ENCODE assay signal across 22 cellular contexts in the genomic region with DNA sequence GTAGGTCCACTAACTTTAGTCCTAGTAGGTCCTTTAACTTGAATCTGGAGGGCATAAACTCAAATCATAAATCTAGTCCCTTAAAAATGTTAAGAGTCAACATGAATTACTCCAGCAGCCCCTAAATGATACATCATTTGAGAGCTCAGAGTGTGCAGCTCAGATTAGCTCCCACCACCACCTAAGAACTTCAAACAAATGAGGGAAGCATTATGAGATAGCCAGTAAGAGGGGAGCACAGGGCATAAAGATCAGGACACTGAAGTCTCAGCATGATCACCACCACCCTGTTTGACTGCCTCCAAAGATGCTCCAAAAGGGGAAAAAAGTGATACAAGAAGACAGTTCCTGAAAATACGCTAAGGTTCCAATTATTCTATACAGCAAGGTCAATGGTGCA. TPM values are rescaled to one million over a fixed set of nuclear protein-coding genes. Genes with fewer than 3 reads are reported as not detected.
DNase-seq lines count a peak whose midpoint lies in the region; ATAC-seq and TF ChIP-seq lines count a peak whose summit lies in the region.
"Had no signal": no experiment of that assay in that cellular context is flagged by ENCODE, and none has a peak within 500 bp of the region (broad histone marks: within the 10 kb centered on the region; RNA-seq: fewer than 3 reads in every experiment).

No MANE protein-coding gene starts in this region.

- no CpG with 5 or more reads among the region's 1 CpG for WGBS in trophoblast cell (ENCODE audit: extremely low coverage, insufficient coverage, insufficient read length)

- no peak for ATAC-seq in activated CD8-positive, alpha-beta T cell treated with anti-CD3 and anti-CD28 coated beads for 36 hours
- ATAC-seq in activated CD8-positive, alpha-beta T cell treated with anti-CD3 and anti-CD28 coated beads, Interleukin-2, amount 10 ng/mL, durations not matched to agents 7 days and 5 days = no peak
- ATAC-seq in DND-41 (ENCODE audit: insufficient read depth, low read depth) = no peak
- no peak for ATAC-seq in WTC11
- no peak for ATAC-seq in GM18873 (IDR thresholded peaks at IDR 0.05; ENCODE audit: low FRiP score, unreplicated experiment)
- ATAC-seq: A549 had no signal

- intact Hi-C loops in activated CD8-positive, alpha-beta T cell treated with anti-CD3 and anti-CD28 coated beads for 36 hours (cut with micrococcal nuclease) = no loop called here

- peaks cover 46% of the 10 kb centered on the region for H3K36me3 ChIP-seq in DND-41 (ENCODE audit: insufficient read depth, low read length)
- H3K36me3 ChIP-seq in trophoblast cell (ENCODE audit: control insufficient read depth in 1 of 2, insufficient read depth in 2 of 2, low read length in 2 of 2) = peaks cover 4 to 5% of the 10 kb centered on the region in 2 experiments

- H3K27me3 Mint-ChIP-seq in activated CD8-positive, alpha-beta T cell treated with anti-CD3 and anti-CD28 coated beads for 36 hours = no peaks in the 10 kb centered on the region
- H3K27me3 Mint-ChIP-seq in activated CD8-positive, alpha-beta T cell treated with anti-CD3 and anti-CD28 coated beads, Interleukin-2, amount 10 ng/mL, durations not matched to agents 7 days and 5 days (ENCODE audit: low read depth) = no peaks in the 10 kb centered on the region
- no peaks in the 10 kb centered on the region for H3K27me3 Mint-ChIP-seq in WTC11 (ENCODE audit: low read depth)
- peaks cover 1% of the 10 kb centered on the region for H3K27me3 Mint-ChIP-seq in glutamatergic neuron (ENCODE audit: unreplicated experiment)

- peak overlapping the region; percentile 22 for H3K27ac Mint-ChIP-seq in activated CD8-positive, alpha-beta T cell treated with anti-CD3 and anti-CD28 coated beads for 36 hours
- H3K27ac Mint-ChIP-seq in activated CD8-positive, alpha-beta T cell treated with anti-CD3 and anti-CD28 coated beads, Interleukin-2, amount 10 ng/mL, durations not matched to agents 7 days and 5 days = no peak overlapping the region
- H3K27ac Mint-ChIP-seq in WTC11 (0 out of 2 replicates have a peak overlapping the region, but pooled peaks have one; percentile 5), glutamatergic neuron (ENCODE audit: unreplicated experiment) (no peak overlapping the region)
- H3K27ac Mint-ChIP-seq: HFFc6 had no signal

- H3K4me1 ChIP-seq in DND-41 (ENCODE audit: insufficient read depth, low read length) (peaks cover 32% of the 10 kb centered on the region), trophoblast cell (ENCODE audit: control insufficient read depth in 1 of 2, insufficient read depth in 2 of 2, low read length in 2 of 2) (peaks cover 0 to 4% of the 10 kb centered on the region in 2 experiments)

- CTCF ChIA-PET in activated CD8-positive, alpha-beta T cell treated with anti-CD3 and anti-CD28 coated beads for 36 hours (lab: Charles Lee) = interaction anchor here (0.9 to 2.6 kb wide), 2 partner anchors 15 to 16 kb away, joined by 4 to 7 read pairs; no protein-coding TSS in a partner anchor
- CTCF ChIA-PET in activated CD8-positive, alpha-beta T cell treated with anti-CD3 and anti-CD28 coated beads, Interleukin-2, amount 10 ng/mL, durations not matched to agents 7 days and 5 days (lab: Charles Lee) = interaction anchor here (3.6 kb wide), 1 partner anchor 14 kb away, joined by 21 read pairs; no protein-coding TSS in a partner anchor
- CTCF ChIA-PET in WTC11 (lab: Charles Lee) = no interaction called here

- peak overlapping the region; percentile 91 for H3K4ac ChIP-seq in trophoblast cell (ENCODE audit: low read depth, low read length)

- no peak overlapping the region for H2BK120ac ChIP-seq in trophoblast cell (ENCODE audit: insufficient read depth, low read length, poor library complexity)

- H2BK12ac ChIP-seq in trophoblast cell (ENCODE audit: low read length) = no peak overlapping the region

- no peak for TF ChIP-seq CTCF in activated CD8-positive, alpha-beta T cell treated with anti-CD3 and anti-CD28 coated beads for 36 hours (IDR thresholded peaks at IDR 0.05)
- no peak for TF ChIP-seq CTCF in DND-41 (IDR thresholded peaks at IDR 0.05; ENCODE audit: borderline replicate concordance, extremely low read depth, low read length, poor library complexity, severe bottlenecking)
- TF ChIP-seq CTCF in WTC11 (IDR thresholded peaks at IDR 0.05) = no peak
- TF ChIP-seq CTCF in glutamatergic neuron (IDR thresholded peaks at IDR 0.05; ENCODE audit: partially characterized antibody, unreplicated experiment) = no peak

- H3K9me3 Mint-ChIP-seq in activated CD8-positive, alpha-beta T cell treated with anti-CD3 and anti-CD28 coated beads for 36 hours = no peaks in the 10 kb centered on the region
- no peaks in the 10 kb centered on the region for H3K9me3 Mint-ChIP-seq in activated CD8-positive, alpha-beta T cell treated with anti-CD3 and anti-CD28 coated beads, Interleukin-2, amount 10 ng/mL, durations not matched to agents 7 days and 5 days (ENCODE audit: insufficient read depth)
- H3K9me3 Mint-ChIP-seq in WTC11 = no peaks in the 10 kb centered on the region
- H3K9me3 Mint-ChIP-seq in glutamatergic neuron (ENCODE audit: unreplicated experiment) = peaks cover 10% of the 10 kb centered on the region
- H3K9me3 Mint-ChIP-seq: HFFc6 had no signal

- H3K79me2 ChIP-seq in DND-41 (ENCODE audit: insufficient read depth, low read length) = peaks cover 83% of the 10 kb centered on the region
- H3K79me2 ChIP-seq in trophoblast cell (ENCODE audit: control insufficient read depth, insufficient read depth, low read length, poor library complexity) = peaks cover 6% of the 10 kb centered on the region

- no peak overlapping the region for H2AK5ac ChIP-seq in trophoblast cell (ENCODE audit: low read length)

- no peak overlapping the region for H3K4me3 Mint-ChIP-seq in activated CD8-positive, alpha-beta T cell treated with anti-CD3 and anti-CD28 coated beads for 36 hours
- no peak overlapping the region for H3K4me3 Mint-ChIP-seq in activated CD8-positive, alpha-beta T cell treated with anti-CD3 and anti-CD28 coated beads, Interleukin-2, amount 10 ng/mL, durations not matched to agents 7 days and 5 days
- H3K4me3 Mint-ChIP-seq in WTC11 = no peak overlapping the region
- H3K4me3 Mint-ChIP-seq in glutamatergic neuron (ENCODE audit: unreplicated experiment) = no peak overlapping the region
- H3K4me3 Mint-ChIP-seq: HFFc6 had no signal

- H4K8ac ChIP-seq in trophoblast cell (ENCODE audit: low read depth, low read length) = no peak overlapping the region

- H3K14ac ChIP-seq in trophoblast cell (ENCODE audit: low read length) = no peak overlapping the region

- H3K4me1 Mint-ChIP-seq in activated CD8-positive, alpha-beta T cell treated with anti-CD3 and anti-CD28 coated beads for 36 hours (ENCODE audit: low read depth) = peaks cover 34% of the 10 kb centered on the region
- peaks cover 31% of the 10 kb centered on the region for H3K4me1 Mint-ChIP-seq in activated CD8-positive, alpha-beta T cell treated with anti-CD3 and anti-CD28 coated beads, Interleukin-2, amount 10 ng/mL, durations not matched to agents 7 days and 5 days (ENCODE audit: low read depth)
- peaks cover 42% of the 10 kb centered on the region for H3K4me1 Mint-ChIP-seq in WTC11
- peaks cover 19% of the 10 kb centered on the region for H3K4me1 Mint-ChIP-seq in glutamatergic neuron (ENCODE audit: low read depth, unreplicated experiment)

- H3K4me2 ChIP-seq in DND-41 (ENCODE audit: insufficient read depth, low read length) (peak overlapping the region; percentile 43; the same call in 1 of the 2 replicates), trophoblast cell (ENCODE audit: low read length) (no peak overlapping the region)
- H3K4me2 ChIP-seq: A549 had no signal

- H3K27ac ChIP-seq in DND-41 (ENCODE audit: low read length) (no peak overlapping the region), trophoblast cell (ENCODE audit: low read depth, low read length) (no peak overlapping the region)
- H3K27ac ChIP-seq: 22Rv1, A549, C4-2B, GM23248 had no signal

- peaks cover 43% of the 10 kb centered on the region for H4K20me1 ChIP-seq in DND-41 (ENCODE audit: insufficient read depth, low read length)

- H3K79me1 ChIP-seq in trophoblast cell (ENCODE audit: low read length) = no peaks in the 10 kb centered on the region

- no peak overlapping the region for H3K18ac ChIP-seq in trophoblast cell (ENCODE audit: low read length)

- H4K91ac ChIP-seq in trophoblast cell (ENCODE audit: low read depth, low read length) = no peak overlapping the region

- H3K9me3 ChIP-seq in DND-41 (ENCODE audit: insufficient read depth, low read length, severe bottlenecking) = no peaks in the 10 kb centered on the region
- H3K9me3 ChIP-seq in trophoblast cell (ENCODE audit: insufficient read depth, low read depth, low read length) = no peaks in the 10 kb centered on the region
- H3K9me3 ChIP-seq: A549, Caco-2 had no signal

- H4K12ac ChIP-seq in trophoblast cell (ENCODE audit: low read depth, low read length) = no peak overlapping the region

- H3K36me3 Mint-ChIP-seq in activated CD8-positive, alpha-beta T cell treated with anti-CD3 and anti-CD28 coated beads for 36 hours (ENCODE audit: low read depth) = peaks cover 37% of the 10 kb centered on the region
- peaks cover 28% of the 10 kb centered on the region for H3K36me3 Mint-ChIP-seq in activated CD8-positive, alpha-beta T cell treated with anti-CD3 and anti-CD28 coated beads, Interleukin-2, amount 10 ng/mL, durations not matched to agents 7 days and 5 days (ENCODE audit: low read depth)
- peaks cover 23% of the 10 kb centered on the region for H3K36me3 Mint-ChIP-seq in WTC11
- H3K36me3 Mint-ChIP-seq in glutamatergic neuron (ENCODE audit: unreplicated experiment) = no peaks in the 10 kb centered on the region

- H3K9ac ChIP-seq in DND-41 (ENCODE audit: low read depth, low read length) (no peak overlapping the region), trophoblast cell (ENCODE audit: low read length) (no peak overlapping the region)
- H3K9ac ChIP-seq: GM23248 had no signal

- no peak for DNase-seq in activated CD8-positive, alpha-beta T cell treated with anti-CD3 and anti-CD28 coated beads for 36 hours
- no peak for DNase-seq in activated CD8-positive, alpha-beta T cell treated with anti-CD3 and anti-CD28 coated beads, Interleukin-2, amount 10 ng/mL, durations not matched to agents 7 days and 5 days
- DNase-seq in DND-41 = no peak
- DNase-seq in WTC11 (ENCODE audit: low spot score) = no peak
- DNase-seq in trophoblast cell = no peak
- DNase-seq in glutamatergic neuron = no peak
- DNase-seq in activated CD4-positive, CD25-positive, alpha-beta regulatory T cell treated with anti-CD3 and anti-CD28 coated beads, Interleukin-2, amount 50 U/mL, for 72 hours = no peak
- DNase-seq: AML-193, Caco-2, GDM1, GM23248, HCEC 1CT, HFFc6, KG1 had no signal

- no peak overlapping the region for H2BK5ac ChIP-seq in trophoblast cell (ENCODE audit: low read depth, low read length, poor library complexity)

- POLR2A ChIA-PET in activated CD8-positive, alpha-beta T cell treated with anti-CD3 and anti-CD28 coated beads for 36 hours (lab: Charles Lee) = interaction anchor here (1.1 kb wide), 1 partner anchor 24 kb away, joined by 3 read pairs; no protein-coding TSS in a partner anchor
- POLR2A ChIA-PET in activated CD8-positive, alpha-beta T cell treated with anti-CD3 and anti-CD28 coated beads, Interleukin-2, amount 10 ng/mL, durations not matched to agents 7 days and 5 days (lab: Charles Lee) = no interaction called here
- POLR2A ChIA-PET in WTC11 (lab: Charles Lee) = interaction anchor here (0.5 kb wide), 1 partner anchor 186 kb away, joined by 4 read pairs; no protein-coding TSS in a partner anchor

- H2AFZ ChIP-seq in DND-41 (ENCODE audit: low read depth, low read length) (no peak overlapping the region), trophoblast cell (ENCODE audit: insufficient read depth, low read length, poor library complexity) (no peak overlapping the region)
- H2AFZ ChIP-seq: GM23248 had no signal

- H3K27me3 ChIP-seq in DND-41 (ENCODE audit: insufficient read depth, low read length, poor library complexity) (no peaks in the 10 kb centered on the region), trophoblast cell (ENCODE audit: insufficient read depth, low read length) (no peaks in the 10 kb centered on the region)

- H3K23ac ChIP-seq in trophoblast cell (ENCODE audit: low read length) = no peak overlapping the region

- H3K4me3 ChIP-seq in DND-41 (ENCODE audit: low read depth in 1 of 2, low read length in 2 of 2) (no peak overlapping the region), trophoblast cell (ENCODE audit: low read depth, low read length) (no peak overlapping the region)
- H3K4me3 ChIP-seq: A549, GM23248 had no signal

RNA-seq across cellular contexts. Expression of gene PROSER1, which starts 5.7 kb away (rescaled TPM):
- 100 to 1,000 TPM in 1 of 2 experiments, 10 to 100 TPM in 1; 88.7 to 108 TPM for total RNA-seq in activated CD8-positive, alpha-beta T cell treated with anti-CD3 and anti-CD28 coated beads for 36 hours
- 10 to 100 TPM; 51.2 to 62.4 TPM for total RNA-seq in activated CD8-positive, alpha-beta T cell treated with anti-CD3 and anti-CD28 coated beads, Interleukin-2, amount 10 ng/mL, durations not matched to agents 7 days and 5 days
- total RNA-seq in WTC11 (2021) = 73.6 to 94.6 TPM (median 74.3 TPM) in 3 replicates
- 96.3 and 106 TPM in 2 replicates for polyA plus RNA-seq in trophoblast cell (2013)
- 63.7 TPM for total RNA-seq in glutamatergic neuron (ENCODE audit: unreplicated experiment)

RNA-seq across cellular contexts. Expression of gene NHLRC3, which starts 6.1 kb away (rescaled TPM):
- 10 to 100 TPM; 17.5 to 17.9 TPM for total RNA-seq in activated CD8-positive, alpha-beta T cell treated with anti-CD3 and anti-CD28 coated beads for 36 hours
- 10 to 100 TPM; 21.3 to 25.5 TPM for total RNA-seq in activated CD8-positive, alpha-beta T cell treated with anti-CD3 and anti-CD28 coated beads, Interleukin-2, amount 10 ng/mL, durations not matched to agents 7 days and 5 days
- 17.2 to 19.9 TPM (median 18.8 TPM) in 3 replicates for total RNA-seq in WTC11 (2021)
- 8.6 and 10.2 TPM in 2 replicates for polyA plus RNA-seq in trophoblast cell (2013)
- total RNA-seq in glutamatergic neuron (ENCODE audit: unreplicated experiment) = 16.2 TPM

RNA-seq across cellular contexts. Expression of gene STOML3, which starts 41.5 kb away (rescaled TPM):
- total RNA-seq in activated CD8-positive, alpha-beta T cell treated with anti-CD3 and anti-CD28 coated beads for 36 hours = not detected
- not detected for total RNA-seq in activated CD8-positive, alpha-beta T cell treated with anti-CD3 and anti-CD28 coated beads, Interleukin-2, amount 10 ng/mL, durations not matched to agents 7 days and 5 days
- total RNA-seq in WTC11 (2021) (not detected in 3 replicates), glutamatergic neuron (ENCODE audit: unreplicated experiment) (not detected)
- polyA plus RNA-seq in trophoblast cell (2013) = 0.18 TPM in 2 replicates
- total RNA-seq: Daoy, GM23248, H4, HFFc6, HT-29 had no signal
- polyA plus RNA-seq: A549, BJ, GM23248 had no signal

Comparison
In these comparisons a context has a peak if more than half of its experiments do, and no peak if none do; other contexts are left out.
1. H3K27ac Mint-ChIP-seq: peak in activated CD8-positive, alpha-beta T cell treated with anti-CD3 and anti-CD28 coated beads for 36 hours (single experiment) and WTC11 (single experiment); none in activated CD8-positive, alpha-beta T cell treated with anti-CD3 and anti-CD28 coated beads, Interleukin-2, amount 10 ng/mL, durations not matched to agents 7 days and 5 days (single experiment) and glutamatergic neuron (single experiment).